ENCODE assay signal across 27 cellular contexts in the genomic region with DNA sequence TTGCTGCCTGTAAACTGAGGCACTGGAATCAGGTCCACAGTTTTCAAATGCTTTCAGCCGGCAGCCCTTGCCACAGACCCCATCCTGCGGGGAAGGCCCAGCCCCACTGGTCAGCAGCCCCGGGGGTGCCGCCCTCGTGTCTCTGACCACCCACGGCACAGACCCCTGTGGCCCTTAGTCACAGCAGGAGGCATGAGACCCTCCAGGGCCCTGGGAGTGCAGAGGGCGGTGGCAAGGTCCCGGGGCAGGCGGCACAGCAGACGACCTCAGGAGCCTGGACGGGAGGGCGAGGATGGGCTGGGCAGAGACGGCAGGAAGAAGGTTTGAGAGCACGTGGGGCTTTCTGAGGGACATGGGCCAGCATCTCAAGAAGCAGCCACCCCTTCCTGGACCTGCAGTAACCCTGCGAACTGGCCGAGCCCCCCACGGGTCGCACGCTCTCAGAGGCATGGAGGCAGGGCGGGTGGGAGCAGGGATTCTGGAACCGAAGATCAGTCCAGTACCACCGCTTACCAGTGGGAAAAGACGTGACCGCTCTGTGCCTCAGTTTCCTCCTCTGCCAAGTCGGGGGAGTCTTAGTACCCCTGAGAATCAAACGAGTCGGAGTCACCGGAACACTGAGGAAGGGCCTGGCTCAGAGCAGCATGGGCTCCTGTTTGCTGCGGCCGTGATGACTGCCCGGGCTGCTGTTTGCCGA.
"Had no signal": no experiment of that assay in that cellular context is flagged by ENCODE, and none has a peak within 500 bp of the region (broad histone marks: within the 10 kb centered on the region; RNA-seq: fewer than 3 reads in every experiment).

No MANE protein-coding gene starts in this region.

- H3K9me3 ChIP-seq: adrenal gland, ascending aorta, gastroesophageal sphincter, pancreas had no signal

- ATAC-seq: activated CD4-positive, CD25-positive, alpha-beta regulatory T cell treated with anti-CD3 and anti-CD28 coated beads, Interleukin-2, amount 50 U/mL, for 24 hours; activated CD8-positive, alpha-beta memory T cell treated with anti-CD3 and anti-CD28 coated beads, Interleukin-2, amount 10 ng/mL, durations not matched to agents 7 days and 5 days; activated CD8-positive, alpha-beta T cell treated with anti-CD3 and anti-CD28 coated beads for 36 hours; gastroesophageal sphincter; heart left ventricle; natural killer cell; pancreas; right cardiac atrium; stimulated activated effector memory CD8-positive, alpha-beta T cell treated with anti-CD3 and anti-CD28 coated beads, Interleukin-12 subunit alpha, Interleukin-12 subunit beta, amount 100 ng/mL, for 72 hours; stimulated activated naive CD8-positive, alpha-beta T cell treated with anti-CD3 and anti-CD28 coated beads, Interleukin-15, amount 100 ng/mL, for 72 hours; T-cell had no signal

- H3K36me3 Mint-ChIP-seq: activated CD8-positive, alpha-beta memory T cell treated with anti-CD3 and anti-CD28 coated beads, Interleukin-2, amount 10 ng/mL, durations not matched to agents 7 days and 5 days; activated naive CD4-positive, alpha-beta T cell treated with anti-CD3 and anti-CD28 coated beads, Interleukin-2, amount 50 U/mL, for 24 hours; natural killer cell; stimulated activated effector memory CD8-positive, alpha-beta T cell treated with anti-CD3 and anti-CD28 coated beads, Interleukin-12 subunit alpha, Interleukin-12 subunit beta, amount 100 ng/mL, for 72 hours; T-cell had no signal

- H3K27me3 Mint-ChIP-seq: activated CD4-positive, alpha-beta T cell treated with anti-CD3 and anti-CD28 coated beads, Interleukin-2, amount 10 ng/mL, durations not matched to agents 7 days and 5 days; activated CD8-positive, alpha-beta memory T cell treated with anti-CD3 and anti-CD28 coated beads, Interleukin-2, amount 10 ng/mL, durations not matched to agents 7 days and 5 days; activated CD8-positive, alpha-beta T cell treated with anti-CD3 and anti-CD28 coated beads for 36 hours; activated naive CD4-positive, alpha-beta T cell treated with anti-CD3 and anti-CD28 coated beads, Interleukin-2, amount 50 U/mL, for 24 hours; stimulated activated naive CD8-positive, alpha-beta T cell treated with anti-CD3 and anti-CD28 coated beads, Interleukin-15, amount 100 ng/mL, for 72 hours; T-cell had no signal

- DNase-seq: activated CD4-positive, alpha-beta T cell treated with anti-CD3 and anti-CD28 coated beads, Interleukin-2, amount 10 ng/mL, durations not matched to agents 7 days and 5 days; activated CD8-positive, alpha-beta memory T cell treated with anti-CD3 and anti-CD28 coated beads, Interleukin-2, amount 10 ng/mL, durations not matched to agents 7 days and 5 days; activated CD8-positive, alpha-beta T cell treated with anti-CD3 and anti-CD28 coated beads for 36 hours; activated effector memory CD4-positive, alpha-beta T cell treated with anti-CD3 and anti-CD28 coated beads, Interleukin-2, amount 50 U/mL, for 16 hours; activated T-cell treated with anti-CD3 and anti-CD28 coated beads for 4 hours; cerebellar nuclear complex; cortex of kidney; islet precursor cell; midbrain; natural killer cell; right cardiac atrium; stimulated activated CD4-positive, alpha-beta T cell treated with anti-CD3 and anti-CD28 coated beads, Interleukin-2, amount 100 ng/mL, for 24 hours; stimulated activated naive CD8-positive, alpha-beta T cell treated with anti-CD3 and anti-CD28 coated beads, Interleukin-15, amount 100 ng/mL, for 72 hours; T-cell had no signal

- H3K4me3 Mint-ChIP-seq: activated CD4-positive, alpha-beta T cell treated with anti-CD3 and anti-CD28 coated beads, Interleukin-2, amount 10 ng/mL, durations not matched to agents 7 days and 5 days; activated CD8-positive, alpha-beta memory T cell treated with anti-CD3 and anti-CD28 coated beads, Interleukin-2, amount 10 ng/mL, durations not matched to agents 7 days and 5 days; activated CD8-positive, alpha-beta T cell treated with anti-CD3 and anti-CD28 coated beads for 36 hours; activated naive CD4-positive, alpha-beta T cell treated with anti-CD3 and anti-CD28 coated beads, Interleukin-2, amount 50 U/mL, for 24 hours; natural killer cell; stimulated activated effector memory CD8-positive, alpha-beta T cell treated with anti-CD3 and anti-CD28 coated beads, Interleukin-12 subunit alpha, Interleukin-12 subunit beta, amount 100 ng/mL, for 72 hours; stimulated activated naive CD8-positive, alpha-beta T cell treated with anti-CD3 and anti-CD28 coated beads, Interleukin-15, amount 100 ng/mL, for 72 hours; T-cell; T-helper 2 cell treated with Interferon-gamma antibody and Interleukin-4, amounts not matched to agents 5 μg/mL and 100 μg/mL, for 36 hours had no signal

- H3K9me3 Mint-ChIP-seq: activated CD8-positive, alpha-beta T cell treated with anti-CD3 and anti-CD28 coated beads for 36 hours; activated naive CD4-positive, alpha-beta T cell treated with anti-CD3 and anti-CD28 coated beads, Interleukin-2, amount 50 U/mL, for 24 hours; stimulated activated effector memory CD8-positive, alpha-beta T cell treated with anti-CD3 and anti-CD28 coated beads, Interleukin-12 subunit alpha, Interleukin-12 subunit beta, amount 100 ng/mL, for 72 hours; stimulated activated naive CD8-positive, alpha-beta T cell treated with anti-CD3 and anti-CD28 coated beads, Interleukin-15, amount 100 ng/mL, for 72 hours; T-cell; T-helper 2 cell treated with Interferon-gamma antibody and Interleukin-4, amounts not matched to agents 5 μg/mL and 100 μg/mL, for 36 hours had no signal

- H3K27me3 ChIP-seq: adrenal gland, ascending aorta, pancreas had no signal

- H3K4me1 Mint-ChIP-seq: activated CD4-positive, alpha-beta T cell treated with anti-CD3 and anti-CD28 coated beads, Interleukin-2, amount 10 ng/mL, durations not matched to agents 7 days and 5 days; activated CD8-positive, alpha-beta memory T cell treated with anti-CD3 and anti-CD28 coated beads, Interleukin-2, amount 10 ng/mL, durations not matched to agents 7 days and 5 days; activated naive CD4-positive, alpha-beta T cell treated with anti-CD3 and anti-CD28 coated beads, Interleukin-2, amount 50 U/mL, for 24 hours; natural killer cell; stimulated activated effector memory CD8-positive, alpha-beta T cell treated with anti-CD3 and anti-CD28 coated beads, Interleukin-12 subunit alpha, Interleukin-12 subunit beta, amount 100 ng/mL, for 72 hours; stimulated activated naive CD8-positive, alpha-beta T cell treated with anti-CD3 and anti-CD28 coated beads, Interleukin-15, amount 100 ng/mL, for 72 hours; T-cell had no signal

- FAIRE-seq: bronchial epithelial cell, pancreas had no signal

- H3K4me1 ChIP-seq: adrenal gland, ascending aorta, gastroesophageal sphincter, heart left ventricle, pancreas, tibial artery had no signal

- H3K4me3 ChIP-seq: adrenal gland, ascending aorta, gastroesophageal sphincter, heart left ventricle, pancreas, tibial artery had no signal

- H3K36me3 ChIP-seq: adrenal gland, ascending aorta, gastroesophageal sphincter, heart left ventricle, pancreas, tibial artery had no signal

- H3K27ac ChIP-seq: adrenal gland, ascending aorta, epithelial cell of prostate, gastroesophageal sphincter, heart left ventricle, pancreas, tibial artery, VCaP had no signal

- H3K27ac Mint-ChIP-seq: activated CD4-positive, alpha-beta T cell treated with anti-CD3 and anti-CD28 coated beads, Interleukin-2, amount 10 ng/mL, durations not matched to agents 7 days and 5 days; activated CD8-positive, alpha-beta memory T cell treated with anti-CD3 and anti-CD28 coated beads, Interleukin-2, amount 10 ng/mL, durations not matched to agents 7 days and 5 days; activated CD8-positive, alpha-beta T cell treated with anti-CD3 and anti-CD28 coated beads for 36 hours; natural killer cell; stimulated activated effector memory CD8-positive, alpha-beta T cell treated with anti-CD3 and anti-CD28 coated beads, Interleukin-12 subunit alpha, Interleukin-12 subunit beta, amount 100 ng/mL, for 72 hours; T-cell; T-helper 2 cell treated with Interferon-gamma antibody and Interleukin-4, amounts not matched to agents 5 μg/mL and 100 μg/mL, for 36 hours had no signal
